ENCODE assay signal across 14 cellular contexts in the genomic region with DNA sequence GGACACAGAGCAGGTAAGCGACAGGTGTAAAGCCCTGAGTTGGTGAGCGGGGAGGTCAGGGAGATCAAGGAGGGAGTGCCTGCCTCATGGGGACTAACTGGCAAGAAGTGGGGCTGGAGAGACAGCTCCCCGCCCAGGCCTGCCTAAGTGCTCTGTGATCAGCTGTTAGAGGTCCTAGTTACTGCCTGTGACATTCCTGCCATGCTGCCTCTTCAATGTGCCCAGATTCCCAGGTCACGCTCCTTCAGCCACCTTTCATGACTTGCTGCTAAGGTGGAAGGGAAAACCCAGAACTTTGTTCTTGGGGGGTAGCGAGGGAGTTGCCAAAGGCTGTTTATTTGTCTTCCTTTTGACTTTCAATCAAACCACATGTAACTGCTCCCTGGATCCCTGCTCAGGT.
DNase-seq lines count a peak whose midpoint lies in the region; ATAC-seq and TF ChIP-seq lines count a peak whose summit lies in the region.
"Had no signal": no experiment of that assay in that cellular context is flagged by ENCODE, and none has a peak within 500 bp of the region (broad histone marks: within the 10 kb centered on the region; RNA-seq: fewer than 3 reads in every experiment).

No MANE protein-coding gene starts in this region.

- H3K27me3 ChIP-seq in HCT116 (ENCODE audit: insufficient read depth, low read length) (no peaks in the 10 kb centered on the region), sigmoid colon (no peaks in the 10 kb centered on the region)
- H3K27me3 ChIP-seq: gastroesophageal sphincter, pancreas had no signal

- POLR2A ChIA-PET in HCT116 (lab: Charles Lee): no interaction called here
- POLR2A ChIA-PET in T-cell (lab: Charles Lee): no interaction called here

- peak overlapping the region; percentile 32 for H2AFZ ChIP-seq in HCT116 (ENCODE audit: low read depth, low read length, poor library complexity, severe bottlenecking)

- H4K20me1 ChIP-seq in HCT116 (ENCODE audit: insufficient read depth): no peaks in the 10 kb centered on the region

- CTCF ChIA-PET in HCT116 (lab: Charles Lee) (no interaction called here), T-cell (lab: Charles Lee) (no interaction called here)

- H3K36me3 ChIP-seq in HCT116 (ENCODE audit: control insufficient read depth in 1 of 2, insufficient read depth in 2 of 2, low read length in 2 of 2) (no peaks in the 10 kb centered on the region), sigmoid colon (no peaks in the 10 kb centered on the region), mucosa of descending colon (ENCODE audit: low read depth) (no peaks in the 10 kb centered on the region)
- H3K36me3 ChIP-seq: gastroesophageal sphincter, pancreas had no signal

- 84 to 91% methylated on average over 5 of the region's 5 CpGs for WGBS in sigmoid colon, 2 donors

- TF ChIP-seq POLR2A in HCT116 (IDR thresholded peaks at IDR 0.05; ENCODE audit: borderline replicate concordance, extremely low read depth, insufficient read depth, insufficient read length) (no peak), sigmoid colon (IDR thresholded peaks at IDR 0.05) (no peak)

- TF ChIP-seq CTCF in HCT116 (IDR thresholded peaks at IDR 0.05 in 2 of 3, conservative IDR thresholded peaks at IDR 0.05 in 1 of 3; ENCODE audit: borderline replicate concordance in 1 of 3, insufficient read depth in 1 of 3, low read depth in 2 of 3, low read length in 2 of 3) (no peak), glutamatergic neuron (IDR thresholded peaks at IDR 0.05; ENCODE audit: partially characterized antibody, unreplicated experiment) (no peak), sigmoid colon (IDR thresholded peaks at IDR 0.05) (no peak), mucosa of descending colon (IDR thresholded peaks at IDR 0.05) (no peak)

- RAD21 ChIA-PET in HCT116 (lab: Charles Lee; ENCODE audit: low non-redundant PET in 1 of 2, low total read pairs in 2 of 2, uncharacterized antibody in 2 of 2, unreplicated experiment in 2 of 2): no interaction called here

- intact Hi-C loops in HCT116 (cut with micrococcal nuclease) (no loop called here), sigmoid colon (cut with DNase I) (no loop called here), mucosa of descending colon (cut with DNase I, micrococcal nuclease) (no loop called here), posterior cingulate gyrus (cut with DNase I) (no loop called here)

- DNase-seq in HCT116 (ENCODE audit: low read depth, low spot score) (no peak), T-cell (no peak), glutamatergic neuron (no peak), sigmoid colon (no peak), mucosa of descending colon (no peak), posterior cingulate gyrus (no peak), NCI-H510A (lab: John Stamatoyannopoulos, UW) (no peak)
- DNase-seq: NCI-H1105 treated with DMSO at 0.1 percent for 48 hours; SIG-M5; stimulated activated CD4-positive, alpha-beta T cell treated with anti-CD3 and anti-CD28 coated beads, Interleukin-15, amount 100 ng/mL, for 24 hours had no signal

- H3K4me3 ChIP-seq in HCT116 (replicated peaks in 1 of 2; ENCODE audit: low read depth in 1 of 2, low read length in 2 of 2) (no peak overlapping the region), sigmoid colon (no peak overlapping the region), mucosa of descending colon (no peak overlapping the region)
- H3K4me3 ChIP-seq: gastroesophageal sphincter, pancreas had no signal

- H3K4me3 Mint-ChIP-seq in T-cell (peak overlapping the region in 1 of 3 donors; percentile 64), glutamatergic neuron (ENCODE audit: unreplicated experiment) (no peak overlapping the region)
- H3K4me3 Mint-ChIP-seq: memory B cell had no signal

- no TSS peak for BruUV-seq in HCT116 (replicated peaks; lab: Mats Ljungman, UMichigan)

- H3K79me2 ChIP-seq in HCT116 (ENCODE audit: insufficient read depth, low read length): no peaks in the 10 kb centered on the region

- ATAC-seq in HCT116 (no peak), T-cell (replicated peaks in 1 of 4) (no peak), GM21515 (IDR thresholded peaks at IDR 0.05; ENCODE audit: unreplicated experiment) (no peak), mucosa of descending colon (no peak)
- ATAC-seq: gastroesophageal sphincter had no signal

- H3K36me3 Mint-ChIP-seq in T-cell: no peaks in the 10 kb centered on the region
- no peaks in the 10 kb centered on the region for H3K36me3 Mint-ChIP-seq in glutamatergic neuron (ENCODE audit: unreplicated experiment)
- H3K36me3 Mint-ChIP-seq: memory B cell had no signal

- peaks cover 8 to 18% (median 11%) of the 10 kb centered on the region in 3 donors for H3K4me1 Mint-ChIP-seq in T-cell
- H3K4me1 Mint-ChIP-seq in glutamatergic neuron (ENCODE audit: low read depth, unreplicated experiment): peaks cover 29% of the 10 kb centered on the region
- H3K4me1 Mint-ChIP-seq: memory B cell had no signal

- no peak overlapping the region for H3K9ac ChIP-seq in HCT116 (ENCODE audit: low read length)

- H3K4me2 ChIP-seq in HCT116 (ENCODE audit: low read length): peak overlapping the region; percentile 52; the same call in 1 of the 2 replicates

- H3K9me3 ChIP-seq in HCT116 (ENCODE audit: control insufficient read depth in 1 of 2, insufficient read depth in 1 of 2, low read depth in 1 of 2, low read length in 2 of 2): no peaks in the 10 kb centered on the region
- no peaks in the 10 kb centered on the region for H3K9me3 ChIP-seq in sigmoid colon
- no peaks in the 10 kb centered on the region for H3K9me3 ChIP-seq in mucosa of descending colon
- H3K9me3 ChIP-seq: gastroesophageal sphincter, pancreas had no signal

- H3K27ac ChIP-seq in HCT116 (ENCODE audit: low read depth, low read length): no peak overlapping the region
- peak overlapping the region in 3 of 4 donors; percentile 0 to 22 (median 3) for H3K27ac ChIP-seq in sigmoid colon

- H3K27me3 Mint-ChIP-seq in T-cell (peaks cover 0 to 6% of the 10 kb centered on the region in 2 donors), glutamatergic neuron (ENCODE audit: unreplicated experiment) (peaks cover 8% of the 10 kb centered on the region)

- TF ChIP-seq RAD21 in HCT116 (IDR thresholded peaks at IDR 0.05; ENCODE audit: low read depth): no peak

- H3K27ac Mint-ChIP-seq in T-cell (peak overlapping the region; percentile 19 to 45), glutamatergic neuron (ENCODE audit: unreplicated experiment) (peak overlapping the region; percentile 59)
- H3K27ac Mint-ChIP-seq: memory B cell had no signal

- H3K9me2 ChIP-seq in HCT116 (ENCODE audit: insufficient read depth): no peaks in the 10 kb centered on the region

- no peak for TF ChIP-seq EP300 in sigmoid colon (IDR thresholded peaks at IDR 0.05)

- peaks cover 16 to 24% of the 10 kb centered on the region in 2 experiments for H3K4me1 ChIP-seq in HCT116 (ENCODE audit: control insufficient read depth in 1 of 2, insufficient read depth in 2 of 2, low read length in 2 of 2)
- H3K4me1 ChIP-seq in sigmoid colon: peaks cover 0 to 8% (median 2%) of the 10 kb centered on the region in 4 donors
- no peaks in the 10 kb centered on the region for H3K4me1 ChIP-seq in mucosa of descending colon (ENCODE audit: low read depth)
- H3K4me1 ChIP-seq: pancreas had no signal

- no peaks in the 10 kb centered on the region for H3K9me3 Mint-ChIP-seq in T-cell
- H3K9me3 Mint-ChIP-seq in glutamatergic neuron (ENCODE audit: unreplicated experiment): peaks cover 9% of the 10 kb centered on the region
- H3K9me3 Mint-ChIP-seq: memory B cell had no signal

TF ChIP-seq in HCT116, 20 proteins besides CTCF, POLR2A, EP300 and RAD21 (continues in another document):
- TF ChIP-seq SP1 (IDR thresholded peaks at IDR 0.05; ENCODE audit: low read depth) (no peak), ZFX (IDR thresholded peaks at IDR 0.05) (no peak), TCF7L2 (IDR thresholded peaks at IDR 0.05; ENCODE audit: borderline replicate concordance, extremely low read depth, insufficient read depth, insufficient read length) (no peak), JUND (IDR thresholded peaks at IDR 0.05) (no peak)
- TF ChIP-seq, protein P1, sequence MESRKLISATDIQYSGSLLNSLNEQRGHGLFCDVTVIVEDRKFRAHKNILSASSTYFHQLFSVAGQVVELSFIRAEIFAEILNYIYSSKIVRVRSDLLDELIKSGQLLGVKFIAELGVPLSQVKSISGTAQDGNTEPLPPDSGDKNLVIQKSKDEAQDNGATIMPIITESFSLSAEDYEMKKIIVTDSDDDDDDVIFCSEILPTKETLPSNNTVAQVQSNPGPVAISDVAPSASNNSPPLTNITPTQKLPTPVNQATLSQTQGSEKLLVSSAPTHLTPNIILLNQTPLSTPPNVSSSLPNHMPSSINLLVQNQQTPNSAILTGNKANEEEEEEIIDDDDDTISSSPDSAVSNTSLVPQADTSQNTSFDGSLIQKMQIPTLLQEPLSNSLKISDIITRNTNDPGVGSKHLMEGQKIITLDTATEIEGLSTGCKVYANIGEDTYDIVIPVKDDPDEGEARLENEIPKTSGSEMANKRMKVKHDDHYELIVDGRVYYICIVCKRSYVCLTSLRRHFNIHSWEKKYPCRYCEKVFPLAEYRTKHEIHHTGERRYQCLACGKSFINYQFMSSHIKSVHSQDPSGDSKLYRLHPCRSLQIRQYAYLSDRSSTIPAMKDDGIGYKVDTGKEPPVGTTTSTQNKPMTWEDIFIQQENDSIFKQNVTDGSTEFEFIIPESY (IDR thresholded peaks at IDR 0.05; ENCODE audit: extremely low read depth, insufficient replicate concordance, low read length): no peak
- TF ChIP-seq, protein P2, sequence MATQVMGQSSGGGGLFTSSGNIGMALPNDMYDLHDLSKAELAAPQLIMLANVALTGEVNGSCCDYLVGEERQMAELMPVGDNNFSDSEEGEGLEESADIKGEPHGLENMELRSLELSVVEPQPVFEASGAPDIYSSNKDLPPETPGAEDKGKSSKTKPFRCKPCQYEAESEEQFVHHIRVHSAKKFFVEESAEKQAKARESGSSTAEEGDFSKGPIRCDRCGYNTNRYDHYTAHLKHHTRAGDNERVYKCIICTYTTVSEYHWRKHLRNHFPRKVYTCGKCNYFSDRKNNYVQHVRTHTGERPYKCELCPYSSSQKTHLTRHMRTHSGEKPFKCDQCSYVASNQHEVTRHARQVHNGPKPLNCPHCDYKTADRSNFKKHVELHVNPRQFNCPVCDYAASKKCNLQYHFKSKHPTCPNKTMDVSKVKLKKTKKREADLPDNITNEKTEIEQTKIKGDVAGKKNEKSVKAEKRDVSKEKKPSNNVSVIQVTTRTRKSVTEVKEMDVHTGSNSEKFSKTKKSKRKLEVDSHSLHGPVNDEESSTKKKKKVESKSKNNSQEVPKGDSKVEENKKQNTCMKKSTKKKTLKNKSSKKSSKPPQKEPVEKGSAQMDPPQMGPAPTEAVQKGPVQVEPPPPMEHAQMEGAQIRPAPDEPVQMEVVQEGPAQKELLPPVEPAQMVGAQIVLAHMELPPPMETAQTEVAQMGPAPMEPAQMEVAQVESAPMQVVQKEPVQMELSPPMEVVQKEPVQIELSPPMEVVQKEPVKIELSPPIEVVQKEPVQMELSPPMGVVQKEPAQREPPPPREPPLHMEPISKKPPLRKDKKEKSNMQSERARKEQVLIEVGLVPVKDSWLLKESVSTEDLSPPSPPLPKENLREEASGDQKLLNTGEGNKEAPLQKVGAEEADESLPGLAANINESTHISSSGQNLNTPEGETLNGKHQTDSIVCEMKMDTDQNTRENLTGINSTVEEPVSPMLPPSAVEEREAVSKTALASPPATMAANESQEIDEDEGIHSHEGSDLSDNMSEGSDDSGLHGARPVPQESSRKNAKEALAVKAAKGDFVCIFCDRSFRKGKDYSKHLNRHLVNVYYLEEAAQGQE (IDR thresholded peaks at IDR 0.05; ENCODE audit: low read depth): no peak
